In the genomic region with DNA sequence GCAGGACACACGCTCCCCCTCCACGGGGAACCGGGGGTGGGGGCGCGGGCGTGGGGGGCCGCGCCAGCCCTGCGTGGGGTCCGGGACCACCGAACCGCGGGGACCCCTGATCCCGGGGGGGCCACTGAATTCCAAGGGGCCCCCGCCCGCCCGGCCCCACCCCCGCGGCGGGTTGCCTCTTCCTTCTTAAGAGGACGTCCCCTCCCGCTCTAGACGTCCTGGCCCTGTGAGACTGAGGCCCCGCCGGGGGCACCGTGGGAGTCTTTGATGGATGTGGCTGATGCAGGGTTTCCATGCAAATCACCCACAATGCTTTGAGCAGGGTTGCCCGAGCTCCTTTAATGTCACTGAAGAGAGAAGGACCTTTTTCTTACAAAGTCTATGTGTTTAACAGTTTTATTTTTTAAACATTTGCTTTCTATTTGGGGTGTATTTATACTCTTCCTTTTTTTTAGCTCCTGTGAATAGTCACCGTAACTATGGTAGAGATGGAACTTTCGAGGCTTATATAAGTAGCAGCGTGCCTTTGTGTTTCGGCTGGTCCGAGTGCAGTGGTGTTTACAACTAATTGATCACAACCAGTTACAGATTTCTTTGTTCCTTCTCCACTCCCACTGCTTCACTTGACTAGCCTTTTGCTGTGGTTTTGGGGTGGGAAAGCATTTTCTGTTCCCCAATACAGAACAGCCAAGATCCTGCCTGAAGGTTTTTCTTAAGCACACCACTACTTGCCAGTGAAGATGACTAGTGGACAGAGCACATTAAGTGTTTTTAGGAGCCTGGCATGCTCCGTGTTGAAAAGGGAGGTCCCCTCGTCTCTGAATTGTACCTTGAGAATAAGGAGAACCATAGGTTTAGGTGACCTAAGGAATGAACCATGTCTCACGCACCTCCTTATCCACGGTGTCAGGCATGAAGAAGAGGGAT, we compare ENCODE assay signal across 8 cellular contexts. TPM values are rescaled to one million over a fixed set of nuclear protein-coding genes. Genes with fewer than 3 reads are reported as not detected.
DNase-seq lines count a peak whose midpoint lies in the region; ATAC-seq and TF ChIP-seq lines count a peak whose summit lies in the region.

No MANE protein-coding gene starts in this region.

- peaks cover 4 to 52% (median 24%) of the 10 kb centered on the region in 12 donors for H3K4me1 ChIP-seq in heart left ventricle
- H3K4me1 ChIP-seq in upper lobe of left lung = peaks cover 19 to 43% (median 21%) of the 10 kb centered on the region in 4 donors

- H3K4me3 ChIP-seq in heart left ventricle = peak overlapping the region; percentile 51 to 93 (median 68)
- H3K4me3 ChIP-seq in upper lobe of left lung = peak overlapping the region; percentile 40 to 77 (median 58)

- H3K4me3 Mint-ChIP-seq in activated naive CD8-positive, alpha-beta T cell treated with anti-CD3 and anti-CD28 coated beads for 36 hours = peak overlapping the region; percentile 87

- H3K4me1 Mint-ChIP-seq in activated naive CD8-positive, alpha-beta T cell treated with anti-CD3 and anti-CD28 coated beads for 36 hours = peaks cover 48% of the 10 kb centered on the region

- peak overlapping the region; percentile 89 for H3K27ac Mint-ChIP-seq in activated naive CD8-positive, alpha-beta T cell treated with anti-CD3 and anti-CD28 coated beads for 36 hours

- TF ChIP-seq EP300 in upper lobe of left lung (IDR thresholded peaks at IDR 0.05) = no peak

- ATAC-seq in HG02571 (IDR thresholded peaks at IDR 0.05; ENCODE audit: unreplicated experiment) (peak; percentile 49), heart left ventricle (peak in 3 of 4 donors; percentile 55 to 72 (median 64)), upper lobe of left lung (ENCODE audit: low FRiP score in 2 of 2) (peak; percentile 72 to 77)

- peaks cover 3% of the 10 kb centered on the region for H3K36me3 Mint-ChIP-seq in activated naive CD8-positive, alpha-beta T cell treated with anti-CD3 and anti-CD28 coated beads for 36 hours

- H3K27ac ChIP-seq in heart left ventricle (peak overlapping the region in 5 of 12 donors; percentile 5 to 56 (median 31)), upper lobe of left lung (peak overlapping the region in 2 of 4 donors; percentile 15 to 57)

- H3K27me3 ChIP-seq in heart left ventricle (peaks cover 0 to 3% (median 0%) of the 10 kb centered on the region in 9 donors), upper lobe of left lung (no peaks in the 10 kb centered on the region)

- intact Hi-C loops in heart left ventricle (cut with DNase I) = no loop called here
- intact Hi-C loops in posterior cingulate gyrus (cut with DNase I) = no loop called here

- no peak for TF ChIP-seq POLR2A in heart left ventricle (IDR thresholded peaks at IDR 0.05)
- TF ChIP-seq POLR2A in upper lobe of left lung (IDR thresholded peaks at IDR 0.05) = no peak

- H3K9me3 Mint-ChIP-seq in activated naive CD8-positive, alpha-beta T cell treated with anti-CD3 and anti-CD28 coated beads for 36 hours = peaks cover 14% of the 10 kb centered on the region

- H3K27me3 Mint-ChIP-seq in activated naive CD8-positive, alpha-beta T cell treated with anti-CD3 and anti-CD28 coated beads for 36 hours = peaks cover 7% of the 10 kb centered on the region

- 0 to 2% (median 1%) methylated on average over 23 to 36 of the region's 36 CpGs for WGBS in heart left ventricle, 4 donors
- WGBS in upper lobe of left lung, 2 donors = 0% methylated on average over 10 to 36 of the region's 36 CpGs

- TF ChIP-seq CTCF in heart left ventricle (IDR thresholded peaks at IDR 0.05) = no peak
- TF ChIP-seq CTCF in upper lobe of left lung (IDR thresholded peaks at IDR 0.05) = no peak

- peaks cover 0 to 4% (median 0%) of the 10 kb centered on the region in 12 donors for H3K9me3 ChIP-seq in heart left ventricle
- H3K9me3 ChIP-seq in upper lobe of left lung = no peaks in the 10 kb centered on the region

- DNase-seq in GM04503 (ENCODE audit: low read depth) (peak; percentile 13), NCI-H1092 treated with DMSO at 0.1 percent for 48 hours (lab: John Stamatoyannopoulos, UW) (peak; percentile 80), SKM-1 (lab: John Stamatoyannopoulos, UW; ENCODE audit: unreplicated experiment) (peak; percentile 42), heart left ventricle (peak in 4 of 5 donors; percentile 34 to 71 (median 50)), posterior cingulate gyrus (peak; percentile 51 to 93 (median 64)), upper lobe of left lung (peak; percentile 62 to 89)
- peak; percentile 89 for DNase-seq in activated naive CD8-positive, alpha-beta T cell treated with anti-CD3 and anti-CD28 coated beads for 36 hours

- H3K36me3 ChIP-seq in heart left ventricle = no peaks in the 10 kb centered on the region
- H3K36me3 ChIP-seq in upper lobe of left lung = no peaks in the 10 kb centered on the region

RNA-seq across cellular contexts. Expression of a gene that starts 44.8 kb away (rescaled TPM):
- total RNA-seq in activated naive CD8-positive, alpha-beta T cell treated with anti-CD3 and anti-CD28 coated beads for 36 hours = 10 to 100 TPM; 83.7 to 86.3 TPM
- 10 to 100 TPM; 20.9 to 67.7 (median 33.1) TPM for total RNA-seq in heart left ventricle
- 10 to 100 TPM in 1 of 2 donors, 1 to 10 TPM in 1; 8.4 to 84.4 TPM for polyA plus RNA-seq in heart left ventricle
- total RNA-seq in upper lobe of left lung = 100 to 1,000 TPM in 1 of 6 donors, 10 to 100 TPM in 5; 25.1 to 160 (median 77.8) TPM

Comparison
In these comparisons a context has a peak if more than half of its experiments do, and no peak if none do; other contexts are left out.
1. DNase-seq: peak in every context shown above with its lines; median percentile 89 in activated naive CD8-positive, alpha-beta T cell treated with anti-CD3 and anti-CD28 coated beads for 36 hours; 80 in NCI-H1092 treated with DMSO at 0.1 percent for 48 hours; 76 in upper lobe of left lung; 64 in posterior cingulate gyrus; 50 in heart left ventricle; 42 in SKM-1; 13 in GM04503.